1 cellular context compared by ENCODE assay signal in the genomic region with DNA sequence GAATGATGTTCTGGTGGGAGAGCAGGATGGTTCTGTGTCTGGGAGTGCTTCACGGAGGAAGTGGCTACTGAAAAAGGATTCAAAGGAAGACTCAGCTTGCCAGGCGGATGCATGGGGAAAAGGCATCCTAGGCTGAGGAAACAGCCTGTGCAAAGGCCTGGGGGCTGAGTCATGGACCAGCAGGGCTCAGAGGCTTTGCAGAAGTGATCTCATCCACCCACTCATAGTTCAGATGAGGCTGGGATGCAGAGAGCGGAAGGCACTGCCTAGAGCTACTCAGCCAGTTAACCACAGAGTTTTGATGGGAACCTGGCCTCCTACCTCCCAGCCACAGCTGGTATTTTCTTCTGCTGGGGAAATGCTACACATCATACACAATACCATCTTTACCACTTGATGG.
A peak's percentile ranks its signal among the peaks of the same experiment; 100 is the strongest.
TF ChIP-seq lines count a peak whose summit lies in the region.

No MANE protein-coding gene starts in this region.

TF ChIP-seq in IMR-90, 13 proteins besides CTCF, POLR2A, EP300 and RAD21 (continued from another document):
- peak; percentile 88 for TF ChIP-seq FOS (IDR thresholded peaks at IDR 0.05; ENCODE audit: low read depth, low read length)
- peak; percentile 51 for TF ChIP-seq BHLHE40 (IDR thresholded peaks at IDR 0.05; ENCODE audit: low read depth, low read length)
- TF ChIP-seq MAFK (IDR thresholded peaks at IDR 0.05; ENCODE audit: low read depth, low read length): no peak
- TF ChIP-seq, protein P1, sequence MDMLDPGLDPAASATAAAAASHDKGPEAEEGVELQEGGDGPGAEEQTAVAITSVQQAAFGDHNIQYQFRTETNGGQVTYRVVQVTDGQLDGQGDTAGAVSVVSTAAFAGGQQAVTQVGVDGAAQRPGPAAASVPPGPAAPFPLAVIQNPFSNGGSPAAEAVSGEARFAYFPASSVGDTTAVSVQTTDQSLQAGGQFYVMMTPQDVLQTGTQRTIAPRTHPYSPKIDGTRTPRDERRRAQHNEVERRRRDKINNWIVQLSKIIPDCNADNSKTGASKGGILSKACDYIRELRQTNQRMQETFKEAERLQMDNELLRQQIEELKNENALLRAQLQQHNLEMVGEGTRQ (IDR thresholded peaks at IDR 0.05; ENCODE audit: low read depth, low read length): no peak
- TF ChIP-seq, protein P2, sequence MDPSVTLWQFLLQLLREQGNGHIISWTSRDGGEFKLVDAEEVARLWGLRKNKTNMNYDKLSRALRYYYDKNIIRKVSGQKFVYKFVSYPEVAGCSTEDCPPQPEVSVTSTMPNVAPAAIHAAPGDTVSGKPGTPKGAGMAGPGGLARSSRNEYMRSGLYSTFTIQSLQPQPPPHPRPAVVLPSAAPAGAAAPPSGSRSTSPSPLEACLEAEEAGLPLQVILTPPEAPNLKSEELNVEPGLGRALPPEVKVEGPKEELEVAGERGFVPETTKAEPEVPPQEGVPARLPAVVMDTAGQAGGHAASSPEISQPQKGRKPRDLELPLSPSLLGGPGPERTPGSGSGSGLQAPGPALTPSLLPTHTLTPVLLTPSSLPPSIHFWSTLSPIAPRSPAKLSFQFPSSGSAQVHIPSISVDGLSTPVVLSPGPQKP (IDR thresholded peaks at IDR 0.05; ENCODE audit: borderline replicate concordance, low read depth, low read length): no peak
- TF ChIP-seq CHD1 (IDR thresholded peaks at IDR 0.05; ENCODE audit: low read depth, low read length): no peak
